15 cellular contexts compared by ENCODE assay signal in the genomic region with DNA sequence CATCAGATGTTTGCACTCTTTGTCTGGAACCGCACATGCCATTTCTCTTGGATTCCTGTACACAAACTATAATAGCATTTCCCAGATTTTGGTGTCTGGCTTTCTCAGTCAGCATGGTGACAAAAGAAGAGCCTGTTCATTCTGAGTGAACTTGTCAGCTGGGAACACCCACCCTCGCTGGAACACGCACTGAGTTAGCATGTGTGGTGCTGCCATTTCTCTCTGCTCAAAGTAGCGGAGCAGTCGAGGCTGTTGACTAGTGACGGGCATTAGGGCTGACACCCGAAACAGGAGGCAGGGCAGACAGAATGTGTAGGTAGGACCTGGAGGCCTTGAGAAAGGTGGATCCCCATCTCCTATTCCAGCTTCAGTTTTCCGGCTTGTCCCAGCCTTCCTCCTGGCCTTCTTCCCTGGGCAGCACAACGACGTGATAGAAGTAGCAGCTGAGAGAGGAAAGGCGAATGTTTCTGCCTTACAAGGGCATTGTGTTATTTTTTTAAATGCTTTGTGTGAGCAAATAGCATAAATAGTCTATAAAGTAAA.
DNase-seq lines count a peak whose midpoint lies in the region; ATAC-seq, FAIRE-seq and TF ChIP-seq lines count a peak whose summit lies in the region.
"Had no signal": no experiment of that assay in that cellular context is flagged by ENCODE, and none has a peak within 500 bp of the region (broad histone marks: within the 10 kb centered on the region; RNA-seq: fewer than 3 reads in every experiment).

No MANE protein-coding gene starts in this region.

- H3K4me1 ChIP-seq in HepG2 (ENCODE audit: insufficient read depth, low read length) (peaks cover 82% of the 10 kb centered on the region), right lobe of liver (peaks cover 0 to 23% (median 10%) of the 10 kb centered on the region in 4 donors), gastroesophageal sphincter (peaks cover 0 to 65% (median 0%) of the 10 kb centered on the region in 3 donors)

- BruUV-seq in HepG2 (replicated peaks; lab: Mats Ljungman, UMichigan), result no TSS peak

- H3K27ac ChIP-seq in HepG2 (ENCODE audit: extremely low read length, insufficient read depth, low read length) (peak overlapping the region; percentile 79), right lobe of liver (no peak overlapping the region), gastroesophageal sphincter (peak overlapping the region; percentile 49 to 85 (median 76))
- H3K27ac ChIP-seq: A549 had no signal

- ATAC-seq in HepG2 (no peak), right lobe of liver (no peak), gastroesophageal sphincter (no peak)
- no peak for ATAC-seq in activated T-cell treated with anti-CD3 and anti-CD28 coated beads, Interleukin-2, amount 50 U/mL, for 4 hours
- ATAC-seq: A549, natural killer cell had no signal

- no peak overlapping the region; the same call in 1 of the 2 replicates for H3K4me2 ChIP-seq in HepG2 (ENCODE audit: low read depth, low read length)
- H3K4me2 ChIP-seq: A549 had no signal

- 96% methylated on average over 5 of the region's 11 CpGs for WGBS in HepG2 (ENCODE audit: low lambda C conversion rate)
- 94% methylated on average over 7 of the region's 11 CpGs for WGBS in right lobe of liver (ENCODE audit: insufficient coverage, low coverage, low lambda C conversion rate, missing lambda C conversion rate)
- 63 to 68% methylated on average over 11 of the region's 11 CpGs for WGBS in gastroesophageal sphincter (ENCODE audit: low coverage in 1 of 2), 2 donors

- H3K4me3 ChIP-seq in HepG2 (replicated peaks in 1 of 3; ENCODE audit: insufficient read depth in 1 of 3, low read depth in 2 of 3, low read length in 3 of 3) (no peak overlapping the region), right lobe of liver (no peak overlapping the region), gastroesophageal sphincter (no peak overlapping the region)
- H3K4me3 ChIP-seq: A549, skin epidermis had no signal

- H3K36me3 Mint-ChIP-seq in osteocyte (ENCODE audit: unreplicated experiment), result no peaks in the 10 kb centered on the region
- no peaks in the 10 kb centered on the region for H3K36me3 Mint-ChIP-seq in activated T-cell treated with anti-CD3 and anti-CD28 coated beads, Interleukin-2, amount 50 U/mL, for 4 hours (ENCODE audit: insufficient read depth)
- H3K36me3 Mint-ChIP-seq: natural killer cell had no signal

- H3K27ac Mint-ChIP-seq in osteocyte (ENCODE audit: unreplicated experiment), result peak overlapping the region; percentile 78
- H3K27ac Mint-ChIP-seq: dendritic cell treated with granulocyte-macrophage colony-stimulating factor and Interleukin-4, amounts not matched to agents 40 ng/mL and 50 ng/mL, for 4 days; natural killer cell had no signal

- H3K4me3 Mint-ChIP-seq in osteocyte (ENCODE audit: unreplicated experiment), result no peak overlapping the region
- H3K4me3 Mint-ChIP-seq in activated T-cell treated with anti-CD3 and anti-CD28 coated beads, Interleukin-2, amount 50 U/mL, for 4 hours, result no peak overlapping the region
- H3K4me3 Mint-ChIP-seq: dendritic cell treated with granulocyte-macrophage colony-stimulating factor and Interleukin-4, amounts not matched to agents 40 ng/mL and 50 ng/mL, for 4 days; natural killer cell had no signal

- TF ChIP-seq EP300 in HepG2 (IDR thresholded peaks at IDR 0.05; ENCODE audit: low read depth in 2 of 2, low read length in 2 of 2) (no peak), HepG2 (CRISPR knock-in tag; IDR thresholded peaks at IDR 0.05; ENCODE audit: borderline replicate concordance) (no peak), gastroesophageal sphincter (IDR thresholded peaks at IDR 0.05) (no peak)

- intact Hi-C loops in HepG2 (cut with micrococcal nuclease; ENCODE audit: unreplicated experiment), result loop anchor here (10.0 kb wide), 1 partner anchor 432 kb away; no protein-coding TSS in a partner anchor
- intact Hi-C loops in right lobe of liver (cut with DNase I), result no loop called here

- H3K79me2 ChIP-seq in HepG2 (ENCODE audit: insufficient read depth, low read length), result peaks cover 34% of the 10 kb centered on the region

- CTCF ChIA-PET in HepG2 (lab: Yijun Ruan, JAX; ENCODE audit: low intra/inter-chr PET ratio, low total read pairs), result no interaction called here

- in situ Hi-C loops in HepG2 (cut with HindIII; ENCODE audit: extremely low pct_ligation_motif_present, low pct_unique_long_range_greater_than_20kb), result no loop called here

- no peak overlapping the region for H2AFZ ChIP-seq in HepG2 (ENCODE audit: low read length)

- FAIRE-seq in HepG2 (lab: Jason Lieb, UNC), result no peak
- FAIRE-seq: A549 had no signal

- H4K20me1 ChIP-seq in HepG2 (ENCODE audit: insufficient read depth, low read length), result no peaks in the 10 kb centered on the region

- no peak for TF ChIP-seq POLR2A in HepG2 (IDR thresholded peaks at IDR 0.05; ENCODE audit: insufficient read depth in 1 of 2, low read depth in 2 of 2, low read length in 2 of 2)
- no peak for TF ChIP-seq POLR2A in right lobe of liver (IDR thresholded peaks at IDR 0.05)
- TF ChIP-seq POLR2A in gastroesophageal sphincter (IDR thresholded peaks at IDR 0.05), result no peak

- H3K36me3 ChIP-seq in HepG2 (replicated peaks in 1 of 2; ENCODE audit: control insufficient read depth in 1 of 2, insufficient read depth in 2 of 2, low read length in 2 of 2) (peaks cover 6 to 28% of the 10 kb centered on the region in 2 experiments; a peak in 4 of 5 replicates), right lobe of liver (no peaks in the 10 kb centered on the region), gastroesophageal sphincter (no peaks in the 10 kb centered on the region)

- TF ChIP-seq CTCF in HepG2 (CRISPR knock-in tag; IDR thresholded peaks at IDR 0.05) (no peak), right lobe of liver (IDR thresholded peaks at IDR 0.05) (no peak), gastroesophageal sphincter (IDR thresholded peaks at IDR 0.05) (no peak), osteocyte (IDR thresholded peaks at IDR 0.05) (no peak)

- peak overlapping the region; percentile 36; the same call in 1 of the 2 replicates for H3K9ac ChIP-seq in HepG2 (ENCODE audit: insufficient read depth, low read depth, low read length)

- peaks cover 46% of the 10 kb centered on the region for H3K4me1 Mint-ChIP-seq in osteocyte (ENCODE audit: unreplicated experiment)
- H3K4me1 Mint-ChIP-seq in activated T-cell treated with anti-CD3 and anti-CD28 coated beads, Interleukin-2, amount 50 U/mL, for 4 hours (ENCODE audit: low read depth), result peaks cover 43% of the 10 kb centered on the region
- H3K4me1 Mint-ChIP-seq: natural killer cell had no signal

- H3K27me3 Mint-ChIP-seq in osteocyte (ENCODE audit: unreplicated experiment), result no peaks in the 10 kb centered on the region
- no peaks in the 10 kb centered on the region for H3K27me3 Mint-ChIP-seq in activated T-cell treated with anti-CD3 and anti-CD28 coated beads, Interleukin-2, amount 50 U/mL, for 4 hours (ENCODE audit: low read depth)

- H3K27me3 ChIP-seq in HepG2 (ENCODE audit: control insufficient read depth in 1 of 2, insufficient read depth in 2 of 2, low read length in 2 of 2) (no peaks in the 10 kb centered on the region; a peak in 1 of 5 replicates), right lobe of liver (no peaks in the 10 kb centered on the region), gastroesophageal sphincter (no peaks in the 10 kb centered on the region)

- no peaks in the 10 kb centered on the region for H3K9me3 Mint-ChIP-seq in osteocyte (ENCODE audit: unreplicated experiment)
- no peaks in the 10 kb centered on the region for H3K9me3 Mint-ChIP-seq in activated T-cell treated with anti-CD3 and anti-CD28 coated beads, Interleukin-2, amount 50 U/mL, for 4 hours
- H3K9me3 Mint-ChIP-seq: dendritic cell treated with granulocyte-macrophage colony-stimulating factor and Interleukin-4, amounts not matched to agents 40 ng/mL and 50 ng/mL, for 4 days; natural killer cell had no signal

- H3K9me3 ChIP-seq in HepG2 (ENCODE audit: low read length) (no peaks in the 10 kb centered on the region), right lobe of liver (no peaks in the 10 kb centered on the region), gastroesophageal sphincter (no peaks in the 10 kb centered on the region)
- H3K9me3 ChIP-seq: A549 had no signal

- DNase-seq in HepG2 (ENCODE audit: low spot score) (no peak), right lobe of liver (no peak), osteocyte (ENCODE audit: extremely low spot score, unreplicated experiment) (no peak), NCI-H1694 (lab: John Stamatoyannopoulos, UW) (no peak), NCI-H748 treated with DMSO at 0.1 percent for 48 hours (lab: John Stamatoyannopoulos, UW) (no peak)
- no peak for DNase-seq in activated T-cell treated with anti-CD3 and anti-CD28 coated beads, Interleukin-2, amount 50 U/mL, for 4 hours
- no peak for DNase-seq in stimulated activated CD4-positive, alpha-beta T cell treated with anti-CD3 and anti-CD28 coated beads, Interleukin-2, amount 100 ng/mL, for 24 hours
- DNase-seq: activated CD8-positive, alpha-beta memory T cell treated with anti-CD3 and anti-CD28 coated beads, Interleukin-2, amount 50 U/mL, for 48 hours; Karpas-422; natural killer cell; NCI-H187 treated with DMSO at 0.1 percent for 48 hours had no signal

- POLR2A ChIA-PET in HepG2 (lab: Yijun Ruan, JAX), result interaction anchor here (1.7 to 2.0 kb wide), 2 partner anchors 81 to 95 kb away, joined by 5 to 8 read pairs; no protein-coding TSS in a partner anchor

- TF ChIP-seq RAD21 in HepG2 (CRISPR knock-in tag; IDR thresholded peaks at IDR 0.05), result no peak

TF ChIP-seq in HepG2, 621 proteins besides CTCF, POLR2A, EP300 and RAD21 (continues in another document):
- TF ChIP-seq KDM6A (CRISPR knock-in tag; IDR thresholded peaks at IDR 0.05; ENCODE audit: low read depth) (no peak), CBFB (CRISPR knock-in tag; IDR thresholded peaks at IDR 0.05) (no peak), ZNF138 (CRISPR knock-in tag; IDR thresholded peaks at IDR 0.05; ENCODE audit: low read depth) (no peak), MXD4 (CRISPR knock-in tag; IDR thresholded peaks at IDR 0.05) (no peak)

Comparison
In these comparisons a context has a peak if more than half of its experiments do, and no peak if none do; other contexts are left out.
1. H3K27ac ChIP-seq: peak in HepG2 (single experiment) and gastroesophageal sphincter (4 of 4); none in right lobe of liver (0 of 3).